In genomic region chr22:44112191-44112590, GRCh38 we compare ENCODE assay signal across 15 cellular contexts.
DNase-seq lines count a peak whose midpoint lies in the region; ATAC-seq and TF ChIP-seq lines count a peak whose summit lies in the region.
"Had no signal": no experiment of that assay in that cellular context is flagged by ENCODE, and none has a peak within 500 bp of the region (broad histone marks: within the 10 kb centered on the region; RNA-seq: fewer than 3 reads in every experiment).

No MANE protein-coding gene starts in this region.

- no peak overlapping the region for H3K23ac ChIP-seq in H9 (ENCODE audit: insufficient read length, low read depth, low read length)

- H3T11ph ChIP-seq in H9 (ENCODE audit: low read length): no peak overlapping the region

- H4K8ac ChIP-seq in H9 (replicated peaks; ENCODE audit: insufficient read length, low read depth, low read length): no peak overlapping the region

- H4K91ac ChIP-seq in H9 (ENCODE audit: insufficient read length, low read depth, low read length): no peak overlapping the region

- no peak overlapping the region for H2AFZ ChIP-seq in H9 (ENCODE audit: low read length)

- no peaks in the 10 kb centered on the region for H3K23me2 ChIP-seq in H9 (ENCODE audit: insufficient read length, low read depth, low read length, poor library complexity, severe bottlenecking)

- DNase-seq in H9 (no peak), endodermal cell (no peak), neural crest cell (ENCODE audit: low read depth, low spot score) (no peak), NCI-H345 treated with DMSO at 0.1 percent for 48 hours (lab: John Stamatoyannopoulos, UW; ENCODE audit: unreplicated experiment) (no peak), DMS79 (lab: John Stamatoyannopoulos, UW) (no peak)
- DNase-seq in stimulated activated naive B cell treated with anti-CD40 and anti-IgM and Interleukin-4, amounts not matched to agents 10 μg/mL and 1 μg/mL and 100 μg/mL, for 72 hours: no peak
- DNase-seq: EL; NCI-H1417 treated with DMSO at 0.1 percent for 48 hours; NCI-H2081 treated with DMSO at 0.1 percent for 48 hours; NCI-H526 treated with DMSO at 0.1 percent for 48 hours; NK-92 treated with Interleukin-12 subunit alpha and Interleukin-12 subunit beta, amount 100 ng/mL, for 24 hours had no signal

- H3K79me2 ChIP-seq in H9 (ENCODE audit: insufficient read depth, low read length): no peaks in the 10 kb centered on the region

- H3K9me3 ChIP-seq in H9 (ENCODE audit: control insufficient read depth, low read depth, low read length) (no peaks in the 10 kb centered on the region), endodermal cell (ENCODE audit: control insufficient read depth, low read length) (no peaks in the 10 kb centered on the region)
- H3K9me3 ChIP-seq: HAP-1 had no signal

- H3K36me3 ChIP-seq in endodermal cell (ENCODE audit: control insufficient read depth, insufficient read depth, low read length): no peaks in the 10 kb centered on the region
- H3K36me3 ChIP-seq: HAP-1 had no signal

- H3K4ac ChIP-seq in H9 (ENCODE audit: low read depth, low read length): no peak overlapping the region

- H3K14ac ChIP-seq in H9 (ENCODE audit: insufficient read depth, low read length): no peak overlapping the region; the same call in 1 of the 2 replicates

- WGBS in H9 (ENCODE audit: extremely low coverage, insufficient read length, low lambda C conversion rate): no CpG with 5 or more reads among the region's 11 CpGs
- 89 to 96% methylated on average over 9 to 11 of the region's 11 CpGs for WGBS in endodermal cell (ENCODE audit: insufficient coverage in 1 of 2, insufficient read length in 1 of 2), 2 experiments

- no peak overlapping the region for H3K4me3 ChIP-seq in endodermal cell (ENCODE audit: low read length)
- H3K4me3 ChIP-seq: HAP-1, SK-N-MC had no signal

- TF ChIP-seq CTCF in H9 (conservative IDR thresholded peaks at IDR 0.05) (no peak), endodermal cell (conservative IDR thresholded peaks at IDR 0.05) (no peak), neural crest cell (conservative IDR thresholded peaks at IDR 0.05) (no peak)

- no peak overlapping the region for H2BK20ac ChIP-seq in H9 (ENCODE audit: low read depth, low read length, poor library complexity, severe bottlenecking)

- no peaks in the 10 kb centered on the region; a peak in 1 of 7 replicates for H3K36me3 Mint-ChIP-seq in H9 (ENCODE audit: insufficient read depth in 1 of 3, low read depth in 3 of 3)
- no peaks in the 10 kb centered on the region for H3K36me3 Mint-ChIP-seq in endodermal cell (ENCODE audit: low read depth)
- no peaks in the 10 kb centered on the region for H3K36me3 Mint-ChIP-seq in neural crest cell (ENCODE audit: low read depth)
- peaks cover 28 to 46% of the 10 kb centered on the region in 2 donors for H3K36me3 Mint-ChIP-seq in stimulated activated naive B cell treated with anti-CD40 and anti-IgM and Interleukin-4, amounts not matched to agents 10 μg/mL and 1 μg/mL and 100 μg/mL, for 72 hours

- peaks cover 1% of the 10 kb centered on the region; the same call in 1 of the 2 replicates for H3K27me3 Mint-ChIP-seq in H9 (ENCODE audit: low read depth)
- no peaks in the 10 kb centered on the region for H3K27me3 Mint-ChIP-seq in endodermal cell (ENCODE audit: insufficient read depth)
- H3K27me3 Mint-ChIP-seq in neural crest cell (ENCODE audit: low read depth): no peaks in the 10 kb centered on the region
- no peaks in the 10 kb centered on the region for H3K27me3 Mint-ChIP-seq in stimulated activated naive B cell treated with anti-CD40 and anti-IgM and Interleukin-4, amounts not matched to agents 10 μg/mL and 1 μg/mL and 100 μg/mL, for 72 hours
- H3K27me3 Mint-ChIP-seq: IgD-negative memory B cell had no signal

- no peak overlapping the region for H2BK120ac ChIP-seq in H9 (ENCODE audit: low read depth, low read length, poor library complexity, severe bottlenecking)

- H3K4me1 ChIP-seq in H9 (ENCODE audit: insufficient read depth, low read length) (peaks cover 4% of the 10 kb centered on the region; the same call in 1 of the 2 replicates), endodermal cell (ENCODE audit: control insufficient read depth, insufficient read depth, low read length) (peaks cover 9% of the 10 kb centered on the region)

- peaks cover 29 to 42% of the 10 kb centered on the region in 2 experiments for H3K4me1 Mint-ChIP-seq in H9
- H3K4me1 Mint-ChIP-seq in endodermal cell: peaks cover 25% of the 10 kb centered on the region
- H3K4me1 Mint-ChIP-seq in neural crest cell: peaks cover 22% of the 10 kb centered on the region
- H3K4me1 Mint-ChIP-seq in stimulated activated naive B cell treated with anti-CD40 and anti-IgM and Interleukin-4, amounts not matched to agents 10 μg/mL and 1 μg/mL and 100 μg/mL, for 72 hours: peaks cover 17 to 20% of the 10 kb centered on the region in 2 donors

- no peak overlapping the region for H2BK5ac ChIP-seq in H9 (ENCODE audit: insufficient read length, low read length)

- peak overlapping the region; percentile 69 for H3K18ac ChIP-seq in H9 (ENCODE audit: insufficient read length, low read depth, low read length)

- no peaks in the 10 kb centered on the region for H4K20me1 ChIP-seq in H9 (ENCODE audit: control insufficient read depth, insufficient read depth, insufficient read length)

- no peak overlapping the region for H3K56ac ChIP-seq in H9 (ENCODE audit: insufficient read length, low read depth, low read length)

- no peak for ATAC-seq in stimulated activated naive B cell treated with anti-CD40 and anti-IgM and Interleukin-4, amounts not matched to agents 10 μg/mL and 1 μg/mL and 100 μg/mL, for 72 hours (replicated peaks)
- ATAC-seq in HG02642 (IDR thresholded peaks at IDR 0.05; ENCODE audit: poor library complexity, unreplicated experiment): no peak

- no peak overlapping the region for H4K5ac ChIP-seq in H9 (ENCODE audit: insufficient read length, low read depth, low read length)

- H3K27ac ChIP-seq in H9 (ENCODE audit: insufficient read length, low read depth, low read length): no peak overlapping the region
- H3K27ac ChIP-seq in endodermal cell (ENCODE audit: low read depth, low read length): no peak overlapping the region
- H3K27ac ChIP-seq: SK-N-MC had no signal

- H2BK15ac ChIP-seq in H9 (ENCODE audit: low read depth, low read length): no peak overlapping the region

- H3K79me1 ChIP-seq in H9 (ENCODE audit: insufficient read depth, low read depth, low read length, poor library complexity, severe bottlenecking): no peaks in the 10 kb centered on the region

- H3K4me3 Mint-ChIP-seq in H9: no peak overlapping the region
- no peak overlapping the region for H3K4me3 Mint-ChIP-seq in endodermal cell
- H3K4me3 Mint-ChIP-seq in neural crest cell: no peak overlapping the region
- H3K4me3 Mint-ChIP-seq in stimulated activated naive B cell treated with anti-CD40 and anti-IgM and Interleukin-4, amounts not matched to agents 10 μg/mL and 1 μg/mL and 100 μg/mL, for 72 hours: peak overlapping the region in 1 of 2 donors; percentile 33
- H3K4me3 Mint-ChIP-seq: IgD-negative memory B cell had no signal

- no peak overlapping the region for H2AK5ac ChIP-seq in H9 (ENCODE audit: insufficient read length, low read length)

- peak overlapping the region; percentile 88 to 97 (median 89); a peak in 4 of 7 replicates for H3K27ac Mint-ChIP-seq in H9
- peak overlapping the region; percentile 70 for H3K27ac Mint-ChIP-seq in endodermal cell
- H3K27ac Mint-ChIP-seq in neural crest cell (ENCODE audit: unreplicated experiment): peak overlapping the region; percentile 84
- H3K27ac Mint-ChIP-seq in stimulated activated naive B cell treated with anti-CD40 and anti-IgM and Interleukin-4, amounts not matched to agents 10 μg/mL and 1 μg/mL and 100 μg/mL, for 72 hours: peak overlapping the region; percentile 68

- H3K9me3 Mint-ChIP-seq in H9: no peaks in the 10 kb centered on the region; a peak in 1 of 5 replicates
- no peaks in the 10 kb centered on the region for H3K9me3 Mint-ChIP-seq in endodermal cell
- no peaks in the 10 kb centered on the region for H3K9me3 Mint-ChIP-seq in neural crest cell
- H3K9me3 Mint-ChIP-seq in stimulated activated naive B cell treated with anti-CD40 and anti-IgM and Interleukin-4, amounts not matched to agents 10 μg/mL and 1 μg/mL and 100 μg/mL, for 72 hours: no peaks in the 10 kb centered on the region
- H3K9me3 Mint-ChIP-seq: IgD-negative memory B cell had no signal

- H3K27me3 ChIP-seq in H9 (ENCODE audit: insufficient read depth, low read length) (no peaks in the 10 kb centered on the region), endodermal cell (ENCODE audit: control insufficient read depth, insufficient read depth, low read length, poor library complexity, severe bottlenecking) (no peaks in the 10 kb centered on the region)

- H2BK12ac ChIP-seq in H9 (ENCODE audit: insufficient read length, low read depth, low read length): no peak overlapping the region

- no peak overlapping the region for H3K4me2 ChIP-seq in H9 (ENCODE audit: insufficient read depth, insufficient read length, low read length)

- H3K9ac ChIP-seq in H9 (ENCODE audit: extremely low read depth, insufficient read length, low read length) (no peak overlapping the region), endodermal cell (ENCODE audit: extremely low read depth, low read length, poor library complexity, severe bottlenecking) (no peak overlapping the region)
